In genomic region chr6:29632789-29633531, GRCh38 we compare ENCODE assay signal across 7 cellular contexts. TPM values are rescaled to one million over a fixed set of nuclear protein-coding genes. Genes with fewer than 3 reads are reported as not detected.
DNase-seq lines count a peak whose midpoint lies in the region; ATAC-seq, FAIRE-seq and TF ChIP-seq lines count a peak whose summit lies in the region.

Gene GABBR1 (minus strand): TSS chr6:29633183. CDS start chr6:29632385, 798 bp downstream.

- TF ChIP-seq EP300 in HepG2 (IDR thresholded peaks at IDR 0.05; ENCODE audit: low read depth in 2 of 2, low read length in 2 of 2) (no peak), HepG2 (CRISPR knock-in tag; IDR thresholded peaks at IDR 0.05; ENCODE audit: borderline replicate concordance) (no peak)

- peak; percentile 61 for DNase-seq in NCI-H526 treated with DMSO at 0.1 percent for 48 hours (lab: John Stamatoyannopoulos, UW)
- peak; percentile 58 to 65 for DNase-seq in activated CD4-positive, alpha-beta T cell treated with anti-CD3 and anti-CD28 coated beads, Interleukin-2, amount 50 U/mL, for 4 hours
- DNase-seq in HepG2 (ENCODE audit: low spot score), result no peak
- DNase-seq in stimulated activated CD4-positive, alpha-beta T cell treated with anti-CD3 and anti-CD28 coated beads, Interleukin-2, amount 100 ng/mL, for 48 hours, result peak; percentile 45 to 65

- no TSS peak for BruUV-seq in HepG2 (replicated peaks; lab: Mats Ljungman, UMichigan)

- no peaks in the 10 kb centered on the region for H3K9me3 ChIP-seq in HepG2 (ENCODE audit: low read length)

- H3K9me3 Mint-ChIP-seq in dendritic cell treated with granulocyte-macrophage colony-stimulating factor and Interleukin-4, amounts not matched to agents 40 ng/mL and 50 ng/mL, for 4 days, result no peaks in the 10 kb centered on the region

- ATAC-seq in GM18907 (IDR thresholded peaks at IDR 0.05; ENCODE audit: unreplicated experiment) (peak; percentile 66), HG03354 (IDR thresholded peaks at IDR 0.05; ENCODE audit: poor library complexity, severe bottlenecking, unreplicated experiment) (peak; percentile 52), HepG2 (peak; percentile 79)

- H3K9ac ChIP-seq in HepG2 (ENCODE audit: insufficient read depth, low read depth, low read length), result peak within 1 kb of the TSS; percentile 24; the same call in 1 of the 2 replicates

- H3K27me3 ChIP-seq in HepG2 (ENCODE audit: control insufficient read depth in 1 of 2, insufficient read depth in 2 of 2, low read length in 2 of 2), result peaks cover 4 to 61% of the 10 kb centered on the region in 2 experiments

- H3K4me1 ChIP-seq in HepG2 (ENCODE audit: insufficient read depth, low read length), result peaks cover 27% of the 10 kb centered on the region

- H3K27ac Mint-ChIP-seq in dendritic cell treated with granulocyte-macrophage colony-stimulating factor and Interleukin-4, amounts not matched to agents 40 ng/mL and 50 ng/mL, for 4 days, result peak within 1 kb of the TSS; percentile 86

- H3K4me2 ChIP-seq in HepG2 (ENCODE audit: low read depth, low read length), result peak within 1 kb of the TSS; percentile 63

- peaks cover 62% of the 10 kb centered on the region for H3K4me1 Mint-ChIP-seq in dendritic cell treated with granulocyte-macrophage colony-stimulating factor and Interleukin-4, amounts not matched to agents 40 ng/mL and 50 ng/mL, for 4 days (ENCODE audit: low read depth)

- H3K4me3 ChIP-seq in HepG2 (replicated peaks in 1 of 3; ENCODE audit: insufficient read depth in 1 of 3, low read depth in 2 of 3, low read length in 3 of 3), result peak within 1 kb of the TSS; percentile 56 to 74 (median 65)

- no peak within 1 kb of the TSS for H2AFZ ChIP-seq in HepG2 (ENCODE audit: low read length)

- TF ChIP-seq CTCF in HepG2 (CRISPR knock-in tag; IDR thresholded peaks at IDR 0.05), result no peak

- in situ Hi-C loops in HepG2 (cut with HindIII; ENCODE audit: extremely low pct_ligation_motif_present, low pct_unique_long_range_greater_than_20kb), result no loop called here

- intact Hi-C loops in dendritic cell treated with granulocyte-macrophage colony-stimulating factor and Interleukin-4, amounts not matched to agents 40 ng/mL and 50 ng/mL, for 4 days (cut with micrococcal nuclease), result loop anchor here (2.0 kb wide), 1 partner anchor 16 kb away; no protein-coding TSS in a partner anchor
- intact Hi-C loops in HepG2 (cut with micrococcal nuclease; ENCODE audit: unreplicated experiment), result no loop called here

- POLR2A ChIA-PET in HepG2 (lab: Yijun Ruan, JAX), result interaction anchor here (0.8 to 1.1 kb wide), 2 partner anchors 15 to 709 kb away, joined by 3 to 4 read pairs; partner anchors contain the start of gene TRIM27

- H3K36me3 Mint-ChIP-seq in dendritic cell treated with granulocyte-macrophage colony-stimulating factor and Interleukin-4, amounts not matched to agents 40 ng/mL and 50 ng/mL, for 4 days (ENCODE audit: low read depth), result peaks cover 31% of the 10 kb centered on the region

- H3K27ac ChIP-seq in HepG2 (ENCODE audit: extremely low read length, insufficient read depth, low read length), result no peak within 1 kb of the TSS

- H3K36me3 ChIP-seq in HepG2 (replicated peaks in 1 of 2; ENCODE audit: control insufficient read depth in 1 of 2, insufficient read depth in 2 of 2, low read length in 2 of 2), result no peaks in the 10 kb centered on the region

- no peak for TF ChIP-seq RAD21 in HepG2 (CRISPR knock-in tag; IDR thresholded peaks at IDR 0.05)

- WGBS in HepG2 (ENCODE audit: low lambda C conversion rate), result 3% methylated on average over 56 of the region's 57 CpGs

- no peak for FAIRE-seq in HepG2 (lab: Jason Lieb, UNC)

- CTCF ChIA-PET in HepG2 (lab: Yijun Ruan, JAX; ENCODE audit: low intra/inter-chr PET ratio, low total read pairs), result no interaction called here

- TF ChIP-seq POLR2A in HepG2 (IDR thresholded peaks at IDR 0.05; ENCODE audit: insufficient read depth in 1 of 2, low read depth in 2 of 2, low read length in 2 of 2), result no peak

- no peaks in the 10 kb centered on the region; the same call in 1 of the 2 replicates for H4K20me1 ChIP-seq in HepG2 (ENCODE audit: insufficient read depth, low read length)

- no peaks in the 10 kb centered on the region for H3K79me2 ChIP-seq in HepG2 (ENCODE audit: insufficient read depth, low read length)

- peaks cover 43% of the 10 kb centered on the region for H3K27me3 Mint-ChIP-seq in dendritic cell treated with granulocyte-macrophage colony-stimulating factor and Interleukin-4, amounts not matched to agents 40 ng/mL and 50 ng/mL, for 4 days

- H3K4me3 Mint-ChIP-seq in dendritic cell treated with granulocyte-macrophage colony-stimulating factor and Interleukin-4, amounts not matched to agents 40 ng/mL and 50 ng/mL, for 4 days, result peak within 1 kb of the TSS; percentile 86

TF ChIP-seq in HepG2, 621 proteins besides CTCF, POLR2A, EP300 and RAD21 (continues in another document):
- TF ChIP-seq MAZ (IDR thresholded peaks at IDR 0.05; ENCODE audit: borderline replicate concordance, low read depth, low read length) (no peak), MAZ (CRISPR knock-in tag; IDR thresholded peaks at IDR 0.05; ENCODE audit: low read depth) (peak; percentile 16; the same call in 1 of the 2 replicates), NFRKB (IDR thresholded peaks at IDR 0.05) (no peak), HNRNPK (IDR thresholded peaks at IDR 0.05; ENCODE audit: low read depth, low read length, poor library complexity, severe bottlenecking) (peak; percentile 91), ZNF782 (CRISPR knock-in tag; IDR thresholded peaks at IDR 0.05; ENCODE audit: borderline replicate concordance) (no peak), THAP9 (CRISPR knock-in tag; IDR thresholded peaks at IDR 0.05; ENCODE audit: borderline replicate concordance) (0 out of 2 replicates have a peak, but pooled peaks have one; percentile 12), PATZ1 (CRISPR knock-in tag; IDR thresholded peaks at IDR 0.05) (peak; percentile 16; the same call in 1 of the 2 replicates), SAP130 (CRISPR knock-in tag; IDR thresholded peaks at IDR 0.05; ENCODE audit: low read depth) (peak; percentile 17; the same call in 1 of the 2 replicates)

RNA-seq across cellular contexts. Expression of gene GABBR1, which starts in this region (rescaled TPM):
- total RNA-seq in HepG2 (2016; rRNA removed; fragmentation: Illumina TruSeq; extraction: Trizol), result 0.07 TPM in 1 of 2 replicates, not detected in the other
- not detected in 2 replicates for total RNA-seq in HepG2 (2016; cell fraction: cytosol; rRNA removed; fragmentation: Illumina TruSeq; extraction: Trizol; ENCODE audit: low read depth)
- total RNA-seq in HepG2 (2016; cell fraction: insoluble cytoplasmic fraction; rRNA removed; fragmentation: Illumina TruSeq; extraction: Trizol), result not detected in 2 replicates
- not detected in 2 replicates for total RNA-seq in HepG2 (2016; cell fraction: membrane; rRNA removed; fragmentation: Illumina TruSeq; extraction: Trizol)
- total RNA-seq in HepG2 (2016; cell fraction: nucleus; rRNA removed; fragmentation: Illumina TruSeq; extraction: Trizol), result 0.16 TPM in 1 of 2 replicates, not detected in the other
- 0.37 and 0.38 TPM in 2 replicates for polyA plus RNA-seq in HepG2 (2011; rRNA removed)
- polyA plus RNA-seq in HepG2 (2011; cell fraction: cytosol; rRNA removed), result 0.15 and 0.18 TPM in 2 replicates
- polyA plus RNA-seq in HepG2 (2011; cell fraction: nucleus; rRNA removed), result 3.0 and 3.5 TPM in 2 replicates
- polyA plus RNA-seq in HepG2 (2012), result 0.39 and 0.40 TPM in 2 replicates
- not detected in 2 replicates for polyA plus RNA-seq in HepG2 (2016; cell fraction: cytosol; fragmentation: Illumina TruSeq; extraction: Trizol; ENCODE audit: low read depth)
- polyA plus RNA-seq in HepG2 (2016; cell fraction: insoluble cytoplasmic fraction; fragmentation: Illumina TruSeq; extraction: Trizol; ENCODE audit: low read depth), result not detected in 2 replicates
- polyA plus RNA-seq in HepG2 (2016; cell fraction: membrane; fragmentation: Illumina TruSeq; extraction: Trizol; ENCODE audit: low read depth), result not detected in 2 replicates
- polyA plus RNA-seq in HepG2 (2016; cell fraction: nucleus; fragmentation: Illumina TruSeq; extraction: Trizol; ENCODE audit: insufficient read depth, low read depth), result 0.83 and 1.1 TPM in 2 replicates
- 0.72 and 11.2 TPM in 2 replicates for polyA minus RNA-seq in HepG2 (2011; rRNA and poly(A)+ RNA removed; ENCODE audit: low replicate concordance)
- polyA minus RNA-seq in HepG2 (2011; cell fraction: cytosol; rRNA and poly(A)+ RNA removed), result not detected in 2 replicates
- polyA minus RNA-seq in HepG2 (2011; cell fraction: nucleus; rRNA and poly(A)+ RNA removed), result 0.77 and 0.99 TPM in 2 replicates
